16 cellular contexts compared by ENCODE assay signal in the genomic region with DNA sequence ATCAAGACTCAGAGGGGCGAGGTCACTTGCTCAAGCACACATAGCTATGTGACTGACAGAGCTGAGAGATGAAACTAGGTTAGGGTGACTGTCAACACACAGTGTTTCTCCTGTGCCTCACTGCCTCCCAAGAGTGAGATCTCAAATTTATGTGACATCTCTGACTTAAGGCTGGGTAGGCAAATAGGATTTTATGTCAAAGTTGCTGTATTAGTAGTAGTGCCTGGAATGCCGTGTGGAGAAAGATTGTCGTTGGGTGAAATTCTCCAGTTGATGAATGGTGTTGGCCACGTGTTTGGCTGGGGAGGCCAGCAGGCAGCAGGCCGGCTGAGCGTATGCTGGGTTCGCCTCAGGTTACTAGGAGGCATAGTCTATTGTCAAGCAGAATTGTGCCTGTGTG.
DNase-seq lines count a peak whose midpoint lies in the region; ATAC-seq and TF ChIP-seq lines count a peak whose summit lies in the region.
"Had no signal": no experiment of that assay in that cellular context is flagged by ENCODE, and none has a peak within 500 bp of the region (broad histone marks: within the 10 kb centered on the region; RNA-seq: fewer than 3 reads in every experiment).

No MANE protein-coding gene starts in this region.

- H3K4me1 ChIP-seq in right atrium auricular region (no peaks in the 10 kb centered on the region), left lung (no peaks in the 10 kb centered on the region), upper lobe of right lung (no peaks in the 10 kb centered on the region)
- H3K4me1 ChIP-seq in CD4-positive, alpha-beta memory T cell (ENCODE audit: insufficient read depth, low read length), result no peaks in the 10 kb centered on the region
- H3K4me1 ChIP-seq: testis had no signal

- intact Hi-C loops in Right ventricle myocardium inferior (cut with DNase I), result loop anchor here (1.0 to 2.0 kb wide), 2 partner anchors 138 to 176 kb away; no protein-coding TSS in a partner anchor
- intact Hi-C loops in left lung (cut with DNase I), result loop anchor here in 1 of 2 donors (10.0 kb wide), 1 partner anchor 138 kb away; no protein-coding TSS in a partner anchor
- intact Hi-C loops in upper lobe of right lung (cut with DNase I), result no loop called here
- intact Hi-C loops in CD4-positive, alpha-beta memory T cell (cut with micrococcal nuclease), result no loop called here

- H3K27me3 ChIP-seq in right atrium auricular region (no peaks in the 10 kb centered on the region), left lung (no peaks in the 10 kb centered on the region), upper lobe of right lung (no peaks in the 10 kb centered on the region)
- H3K27me3 ChIP-seq in CD4-positive, alpha-beta memory T cell (ENCODE audit: insufficient read depth, low read length), result no peaks in the 10 kb centered on the region
- H3K27me3 ChIP-seq: testis had no signal

- CTCF ChIA-PET in CD4-positive, alpha-beta memory T cell (lab: Charles Lee; ENCODE audit: partially characterized antibody), result no interaction called here

- no peaks in the 10 kb centered on the region for H3K27me3 Mint-ChIP-seq in CD4-positive, alpha-beta memory T cell
- H3K27me3 Mint-ChIP-seq: activated naive CD8-positive, alpha-beta T cell had no signal

- ATAC-seq in Right ventricle myocardium inferior (peak; percentile 48), left lung (peak; percentile 24), upper lobe of right lung (no peak)
- ATAC-seq: GM23338 had no signal

- no peak overlapping the region for H3K4me3 ChIP-seq in right atrium auricular region
- no peak overlapping the region for H3K4me3 ChIP-seq in left lung
- no peak overlapping the region for H3K4me3 ChIP-seq in upper lobe of right lung
- no peak overlapping the region for H3K4me3 ChIP-seq in CD4-positive, alpha-beta memory T cell (ENCODE audit: low read length in 2 of 2)
- H3K4me3 ChIP-seq: GM23338, testis had no signal

- H3K36me3 ChIP-seq in right atrium auricular region, result no peaks in the 10 kb centered on the region
- H3K36me3 ChIP-seq in left lung, result no peaks in the 10 kb centered on the region
- H3K36me3 ChIP-seq in upper lobe of right lung, result no peaks in the 10 kb centered on the region
- no peaks in the 10 kb centered on the region for H3K36me3 ChIP-seq in CD4-positive, alpha-beta memory T cell (ENCODE audit: insufficient read depth, low read length)

- no peaks in the 10 kb centered on the region for H3K9me3 ChIP-seq in right atrium auricular region
- no peaks in the 10 kb centered on the region for H3K9me3 ChIP-seq in left lung
- H3K9me3 ChIP-seq in upper lobe of right lung, result no peaks in the 10 kb centered on the region
- no peaks in the 10 kb centered on the region for H3K9me3 ChIP-seq in CD4-positive, alpha-beta memory T cell (ENCODE audit: control insufficient read depth in 1 of 2, low read length in 2 of 2)
- H3K9me3 ChIP-seq: testis had no signal

- TF ChIP-seq CTCF in right atrium auricular region (IDR thresholded peaks at IDR 0.05) (no peak), left lung (IDR thresholded peaks at IDR 0.05) (no peak), upper lobe of right lung (IDR thresholded peaks at IDR 0.05) (no peak), GM10266 (IDR thresholded peaks at IDR 0.05; ENCODE audit: control insufficient read depth, insufficient read depth, low read depth, missing control alignments) (no peak)

- H3K27ac ChIP-seq in right atrium auricular region (no peak overlapping the region), left lung (no peak overlapping the region), upper lobe of right lung (peak overlapping the region; percentile 7)
- H3K27ac ChIP-seq in CD4-positive, alpha-beta memory T cell (ENCODE audit: low read depth, low read length), result no peak overlapping the region
- H3K27ac ChIP-seq: 22Rv1, testis, VCaP had no signal

- no peaks in the 10 kb centered on the region for H3K4me1 Mint-ChIP-seq in CD4-positive, alpha-beta memory T cell
- H3K4me1 Mint-ChIP-seq: CD14-positive monocyte had no signal

- no peak overlapping the region for H3K27ac Mint-ChIP-seq in CD4-positive, alpha-beta memory T cell
- H3K27ac Mint-ChIP-seq: activated naive CD8-positive, alpha-beta T cell; GM23338 had no signal

- DNase-seq in Right ventricle myocardium inferior (ENCODE audit: missing footprints) (no peak), right atrium auricular region (ENCODE audit: low spot score) (no peak), amniotic epithelial cell (ENCODE audit: low read depth) (peak; percentile 89), left lung (no peak), upper lobe of right lung (no peak), GM10266 (ENCODE audit: extremely low spot score) (no peak), NCI-H1105 (lab: John Stamatoyannopoulos, UW) (no peak)
- no peak for DNase-seq in CD4-positive, alpha-beta memory T cell
- DNase-seq: activated CD4-positive, alpha-beta T cell treated with anti-CD3 and anti-CD28 coated beads, Interleukin-2, amount 50 U/mL, for 4 hours; stimulated activated CD4-positive, alpha-beta T cell treated with anti-CD3 and anti-CD28 coated beads, Interleukin-12 subunit alpha, Interleukin-12 subunit beta, amount 100 ng/mL, for 4 hours had no signal

- no peak overlapping the region for H3K4me3 Mint-ChIP-seq in CD4-positive, alpha-beta memory T cell
- H3K4me3 Mint-ChIP-seq: activated naive CD8-positive, alpha-beta T cell; CD14-positive monocyte; GM23338 had no signal

- H3K9me3 Mint-ChIP-seq in CD4-positive, alpha-beta memory T cell, result no peaks in the 10 kb centered on the region
- H3K9me3 Mint-ChIP-seq: CD14-positive monocyte, GM23338 had no signal

- POLR2A ChIA-PET in CD4-positive, alpha-beta memory T cell (lab: Charles Lee; ENCODE audit: partially characterized antibody), result no interaction called here

- H3K36me3 Mint-ChIP-seq in CD4-positive, alpha-beta memory T cell, result no peaks in the 10 kb centered on the region
- H3K36me3 Mint-ChIP-seq: CD14-positive monocyte had no signal
